In genomic region chr10:125595911-125596310, GRCh38 we compare ENCODE assay signal across 7 cellular contexts.
"Had no signal": no experiment of that assay in that cellular context is flagged by ENCODE, and none has a peak within 500 bp of the region (broad histone marks: within the 10 kb centered on the region; RNA-seq: fewer than 3 reads in every experiment).

No MANE protein-coding gene starts in this region.

- H3K36me3 ChIP-seq: HAP-1 had no signal

- H3K27ac ChIP-seq: KMS-11 had no signal

- H3K4me2 ChIP-seq: KMS-11 had no signal

- H3K9ac ChIP-seq: KMS-11 had no signal

- ATAC-seq: HCT116 had no signal

- H3K4me1 ChIP-seq: HAP-1 had no signal

- H3K4me3 ChIP-seq: HAP-1 had no signal

- DNase-seq: GOT3, H7, IMR-90, KBM-7 had no signal
